Comparison of ENCODE assay signal across 2 cellular contexts in genomic region chr5:147466581-147466980, GRCh38.
TF ChIP-seq lines count a peak whose summit lies in the region.

No MANE protein-coding gene starts in this region.

TF ChIP-seq in liver, 16 proteins besides CTCF, POLR2A, EP300 and RAD21:
- TF ChIP-seq, protein P1, sequence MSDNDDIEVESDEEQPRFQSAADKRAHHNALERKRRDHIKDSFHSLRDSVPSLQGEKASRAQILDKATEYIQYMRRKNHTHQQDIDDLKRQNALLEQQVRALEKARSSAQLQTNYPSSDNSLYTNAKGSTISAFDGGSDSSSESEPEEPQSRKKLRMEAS (IDR thresholded peaks at IDR 0.05), result no peak
- TF ChIP-seq NR2F2 (IDR thresholded peaks at IDR 0.05), result peak; percentile 29

TF ChIP-seq in HepG2, 621 proteins besides CTCF, POLR2A, EP300 and RAD21:
- TF ChIP-seq ZNF543 (CRISPR knock-in tag; IDR thresholded peaks at IDR 0.05) (no peak), HNRNPL (IDR thresholded peaks at IDR 0.05; ENCODE audit: low read depth, low read length) (no peak), ATF7-NPFF (CRISPR knock-in tag; IDR thresholded peaks at IDR 0.05; ENCODE audit: low read depth) (no peak), CSRNP1 (CRISPR knock-in tag; IDR thresholded peaks at IDR 0.05) (no peak), ZMYM3 (CRISPR knock-in tag; IDR thresholded peaks at IDR 0.05) (no peak), MED1 (CRISPR knock-in tag; IDR thresholded peaks at IDR 0.05) (no peak), TBX3 (IDR thresholded peaks at IDR 0.05; ENCODE audit: borderline replicate concordance) (no peak), MEIS2 (CRISPR knock-in tag; IDR thresholded peaks at IDR 0.05) (no peak), ZNF652 (CRISPR knock-in tag; IDR thresholded peaks at IDR 0.05; ENCODE audit: borderline replicate concordance, low read depth) (no peak), KMT2A (CRISPR knock-in tag; IDR thresholded peaks at IDR 0.05) (no peak), REXO4 (CRISPR knock-in tag; IDR thresholded peaks at IDR 0.05; ENCODE audit: borderline replicate concordance) (no peak), ZNF75D (CRISPR knock-in tag; IDR thresholded peaks at IDR 0.05; ENCODE audit: borderline replicate concordance) (no peak), ZNF20 (CRISPR knock-in tag; IDR thresholded peaks at IDR 0.05) (no peak), NFIC (IDR thresholded peaks at IDR 0.05; ENCODE audit: low read length) (no peak)
- TF ChIP-seq, protein P2, sequence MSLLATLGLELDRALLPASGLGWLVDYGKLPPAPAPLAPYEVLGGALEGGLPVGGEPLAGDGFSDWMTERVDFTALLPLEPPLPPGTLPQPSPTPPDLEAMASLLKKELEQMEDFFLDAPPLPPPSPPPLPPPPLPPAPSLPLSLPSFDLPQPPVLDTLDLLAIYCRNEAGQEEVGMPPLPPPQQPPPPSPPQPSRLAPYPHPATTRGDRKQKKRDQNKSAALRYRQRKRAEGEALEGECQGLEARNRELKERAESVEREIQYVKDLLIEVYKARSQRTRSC (CRISPR knock-in tag; IDR thresholded peaks at IDR 0.05; ENCODE audit: low read depth), result no peak
